ENCODE assay signal across 1 cellular context in genomic region chr11:561148-562003, GRCh38.
TF ChIP-seq lines count a peak whose summit lies in the region.

No MANE protein-coding gene starts in this region.

TF ChIP-seq in HepG2, 621 proteins besides CTCF, POLR2A, EP300 and RAD21 (continued from another document and continues in another):
- TF ChIP-seq, protein P1, sequence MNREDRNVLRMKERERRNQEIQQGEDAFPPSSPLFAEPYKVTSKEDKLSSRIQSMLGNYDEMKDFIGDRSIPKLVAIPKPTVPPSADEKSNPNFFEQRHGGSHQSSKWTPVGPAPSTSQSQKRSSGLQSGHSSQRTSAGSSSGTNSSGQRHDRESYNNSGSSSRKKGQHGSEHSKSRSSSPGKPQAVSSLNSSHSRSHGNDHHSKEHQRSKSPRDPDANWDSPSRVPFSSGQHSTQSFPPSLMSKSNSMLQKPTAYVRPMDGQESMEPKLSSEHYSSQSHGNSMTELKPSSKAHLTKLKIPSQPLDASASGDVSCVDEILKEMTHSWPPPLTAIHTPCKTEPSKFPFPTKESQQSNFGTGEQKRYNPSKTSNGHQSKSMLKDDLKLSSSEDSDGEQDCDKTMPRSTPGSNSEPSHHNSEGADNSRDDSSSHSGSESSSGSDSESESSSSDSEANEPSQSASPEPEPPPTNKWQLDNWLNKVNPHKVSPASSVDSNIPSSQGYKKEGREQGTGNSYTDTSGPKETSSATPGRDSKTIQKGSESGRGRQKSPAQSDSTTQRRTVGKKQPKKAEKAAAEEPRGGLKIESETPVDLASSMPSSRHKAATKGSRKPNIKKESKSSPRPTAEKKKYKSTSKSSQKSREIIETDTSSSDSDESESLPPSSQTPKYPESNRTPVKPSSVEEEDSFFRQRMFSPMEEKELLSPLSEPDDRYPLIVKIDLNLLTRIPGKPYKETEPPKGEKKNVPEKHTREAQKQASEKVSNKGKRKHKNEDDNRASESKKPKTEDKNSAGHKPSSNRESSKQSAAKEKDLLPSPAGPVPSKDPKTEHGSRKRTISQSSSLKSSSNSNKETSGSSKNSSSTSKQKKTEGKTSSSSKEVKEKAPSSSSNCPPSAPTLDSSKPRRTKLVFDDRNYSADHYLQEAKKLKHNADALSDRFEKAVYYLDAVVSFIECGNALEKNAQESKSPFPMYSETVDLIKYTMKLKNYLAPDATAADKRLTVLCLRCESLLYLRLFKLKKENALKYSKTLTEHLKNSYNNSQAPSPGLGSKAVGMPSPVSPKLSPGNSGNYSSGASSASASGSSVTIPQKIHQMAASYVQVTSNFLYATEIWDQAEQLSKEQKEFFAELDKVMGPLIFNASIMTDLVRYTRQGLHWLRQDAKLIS (CRISPR knock-in tag; IDR thresholded peaks at IDR 0.05): no peak
- TF ChIP-seq TOPORS (CRISPR knock-in tag; IDR thresholded peaks at IDR 0.05): no peak
- TF ChIP-seq CCDC6 (CRISPR knock-in tag; IDR thresholded peaks at IDR 0.05): peak; percentile 69; the same call in 1 of the 2 replicates
- no peak for TF ChIP-seq ZNF660 (CRISPR knock-in tag; IDR thresholded peaks at IDR 0.05; ENCODE audit: borderline replicate concordance, low read depth)
- no peak for TF ChIP-seq ZNF777 (CRISPR knock-in tag; IDR thresholded peaks at IDR 0.05)
- TF ChIP-seq ZNF329 (CRISPR knock-in tag; IDR thresholded peaks at IDR 0.05; ENCODE audit: low read depth): no peak
- 0 out of 2 replicates have a peak, but pooled peaks have one; percentile 41 for TF ChIP-seq SALL2 (CRISPR knock-in tag; IDR thresholded peaks at IDR 0.05)
- TF ChIP-seq PRMT3 (CRISPR knock-in tag; IDR thresholded peaks at IDR 0.05; ENCODE audit: borderline replicate concordance, low read depth): no peak
- no peak for TF ChIP-seq SATB2 (CRISPR knock-in tag; IDR thresholded peaks at IDR 0.05)
- peak; percentile 52; the same call in 1 of the 2 replicates for TF ChIP-seq ZKSCAN8 (CRISPR knock-in tag; IDR thresholded peaks at IDR 0.05; ENCODE audit: borderline replicate concordance)
- TF ChIP-seq ZNF570 (CRISPR knock-in tag; IDR thresholded peaks at IDR 0.05; ENCODE audit: borderline replicate concordance): no peak
- TF ChIP-seq ZNF382 (CRISPR knock-in tag; IDR thresholded peaks at IDR 0.05; ENCODE audit: borderline replicate concordance): no peak
- TF ChIP-seq TFE3 (CRISPR knock-in tag; IDR thresholded peaks at IDR 0.05): no peak
- TF ChIP-seq SAFB2 (CRISPR knock-in tag; IDR thresholded peaks at IDR 0.05; ENCODE audit: borderline replicate concordance, low read depth): no peak
- no peak for TF ChIP-seq ZNF83 (CRISPR knock-in tag; IDR thresholded peaks at IDR 0.05; ENCODE audit: borderline replicate concordance)
- TF ChIP-seq ZNF576 (CRISPR knock-in tag; IDR thresholded peaks at IDR 0.05): no peak
- TF ChIP-seq ARID5B (CRISPR knock-in tag; IDR thresholded peaks at IDR 0.05): peak; percentile 27; the same call in 1 of the 2 replicates
- TF ChIP-seq, protein P2, sequence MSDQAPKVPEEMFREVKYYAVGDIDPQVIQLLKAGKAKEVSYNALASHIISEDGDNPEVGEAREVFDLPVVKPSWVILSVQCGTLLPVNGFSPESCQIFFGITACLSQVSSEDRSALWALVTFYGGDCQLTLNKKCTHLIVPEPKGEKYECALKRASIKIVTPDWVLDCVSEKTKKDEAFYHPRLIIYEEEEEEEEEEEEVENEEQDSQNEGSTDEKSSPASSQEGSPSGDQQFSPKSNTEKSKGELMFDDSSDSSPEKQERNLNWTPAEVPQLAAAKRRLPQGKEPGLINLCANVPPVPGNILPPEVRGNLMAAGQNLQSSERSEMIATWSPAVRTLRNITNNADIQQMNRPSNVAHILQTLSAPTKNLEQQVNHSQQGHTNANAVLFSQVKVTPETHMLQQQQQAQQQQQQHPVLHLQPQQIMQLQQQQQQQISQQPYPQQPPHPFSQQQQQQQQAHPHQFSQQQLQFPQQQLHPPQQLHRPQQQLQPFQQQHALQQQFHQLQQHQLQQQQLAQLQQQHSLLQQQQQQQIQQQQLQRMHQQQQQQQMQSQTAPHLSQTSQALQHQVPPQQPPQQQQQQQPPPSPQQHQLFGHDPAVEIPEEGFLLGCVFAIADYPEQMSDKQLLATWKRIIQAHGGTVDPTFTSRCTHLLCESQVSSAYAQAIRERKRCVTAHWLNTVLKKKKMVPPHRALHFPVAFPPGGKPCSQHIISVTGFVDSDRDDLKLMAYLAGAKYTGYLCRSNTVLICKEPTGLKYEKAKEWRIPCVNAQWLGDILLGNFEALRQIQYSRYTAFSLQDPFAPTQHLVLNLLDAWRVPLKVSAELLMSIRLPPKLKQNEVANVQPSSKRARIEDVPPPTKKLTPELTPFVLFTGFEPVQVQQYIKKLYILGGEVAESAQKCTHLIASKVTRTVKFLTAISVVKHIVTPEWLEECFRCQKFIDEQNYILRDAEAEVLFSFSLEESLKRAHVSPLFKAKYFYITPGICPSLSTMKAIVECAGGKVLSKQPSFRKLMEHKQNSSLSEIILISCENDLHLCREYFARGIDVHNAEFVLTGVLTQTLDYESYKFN (CRISPR knock-in tag; conservative IDR thresholded peaks at IDR 0.05): peak; percentile 71
- no peak for TF ChIP-seq ZBTB44 (CRISPR knock-in tag; IDR thresholded peaks at IDR 0.05)
- TF ChIP-seq BCL3 (CRISPR knock-in tag; IDR thresholded peaks at IDR 0.05): no peak
- peak; percentile 33; the same call in 1 of the 2 replicates for TF ChIP-seq MTA1 (CRISPR knock-in tag; IDR thresholded peaks at IDR 0.05; ENCODE audit: borderline replicate concordance)
- no peak for TF ChIP-seq MYNN (CRISPR knock-in tag; IDR thresholded peaks at IDR 0.05; ENCODE audit: low read depth)
- 0 out of 2 replicates have a peak, but pooled peaks have one; percentile 35 for TF ChIP-seq IRF2 (CRISPR knock-in tag; IDR thresholded peaks at IDR 0.05)
- TF ChIP-seq, protein P3, sequence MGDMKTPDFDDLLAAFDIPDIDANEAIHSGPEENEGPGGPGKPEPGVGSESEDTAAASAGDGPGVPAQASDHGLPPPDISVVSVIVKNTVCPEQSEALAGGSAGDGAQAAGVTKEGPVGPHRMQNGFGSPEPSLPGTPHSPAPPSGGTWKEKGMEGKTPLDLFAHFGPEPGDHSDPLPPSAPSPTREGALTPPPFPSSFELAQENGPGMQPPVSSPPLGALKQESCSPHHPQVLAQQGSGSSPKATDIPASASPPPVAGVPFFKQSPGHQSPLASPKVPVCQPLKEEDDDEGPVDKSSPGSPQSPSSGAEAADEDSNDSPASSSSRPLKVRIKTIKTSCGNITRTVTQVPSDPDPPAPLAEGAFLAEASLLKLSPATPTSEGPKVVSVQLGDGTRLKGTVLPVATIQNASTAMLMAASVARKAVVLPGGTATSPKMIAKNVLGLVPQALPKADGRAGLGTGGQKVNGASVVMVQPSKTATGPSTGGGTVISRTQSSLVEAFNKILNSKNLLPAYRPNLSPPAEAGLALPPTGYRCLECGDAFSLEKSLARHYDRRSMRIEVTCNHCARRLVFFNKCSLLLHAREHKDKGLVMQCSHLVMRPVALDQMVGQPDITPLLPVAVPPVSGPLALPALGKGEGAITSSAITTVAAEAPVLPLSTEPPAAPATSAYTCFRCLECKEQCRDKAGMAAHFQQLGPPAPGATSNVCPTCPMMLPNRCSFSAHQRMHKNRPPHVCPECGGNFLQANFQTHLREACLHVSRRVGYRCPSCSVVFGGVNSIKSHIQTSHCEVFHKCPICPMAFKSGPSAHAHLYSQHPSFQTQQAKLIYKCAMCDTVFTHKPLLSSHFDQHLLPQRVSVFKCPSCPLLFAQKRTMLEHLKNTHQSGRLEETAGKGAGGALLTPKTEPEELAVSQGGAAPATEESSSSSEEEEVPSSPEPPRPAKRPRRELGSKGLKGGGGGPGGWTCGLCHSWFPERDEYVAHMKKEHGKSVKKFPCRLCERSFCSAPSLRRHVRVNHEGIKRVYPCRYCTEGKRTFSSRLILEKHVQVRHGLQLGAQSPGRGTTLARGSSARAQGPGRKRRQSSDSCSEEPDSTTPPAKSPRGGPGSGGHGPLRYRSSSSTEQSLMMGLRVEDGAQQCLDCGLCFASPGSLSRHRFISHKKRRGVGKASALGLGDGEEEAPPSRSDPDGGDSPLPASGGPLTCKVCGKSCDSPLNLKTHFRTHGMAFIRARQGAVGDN (CRISPR knock-in tag; IDR thresholded peaks at IDR 0.05): peak; percentile 80
- TF ChIP-seq ZNF260 (CRISPR knock-in tag; IDR thresholded peaks at IDR 0.05; ENCODE audit: borderline replicate concordance, low read depth): no peak
- TF ChIP-seq TBX3 (IDR thresholded peaks at IDR 0.05; ENCODE audit: borderline replicate concordance): no peak
- TF ChIP-seq ONECUT2 (CRISPR knock-in tag; IDR thresholded peaks at IDR 0.05): no peak
- TF ChIP-seq ZNF713 (CRISPR knock-in tag; IDR thresholded peaks at IDR 0.05): no peak
- no peak for TF ChIP-seq ZNF136 (CRISPR knock-in tag; IDR thresholded peaks at IDR 0.05; ENCODE audit: low read depth)
- TF ChIP-seq NR3C1 (CRISPR knock-in tag; IDR thresholded peaks at IDR 0.05): no peak
- TF ChIP-seq MXD4 (CRISPR knock-in tag; IDR thresholded peaks at IDR 0.05): peak; percentile 85
- peak; percentile 75 for TF ChIP-seq ELF1 (CRISPR knock-in tag; IDR thresholded peaks at IDR 0.05)
- peak; percentile 52; the same call in 1 of the 2 replicates for TF ChIP-seq FOXP4 (CRISPR knock-in tag; IDR thresholded peaks at IDR 0.05)
- no peak for TF ChIP-seq ZNF564 (CRISPR knock-in tag; IDR thresholded peaks at IDR 0.05)
- TF ChIP-seq REPIN1 (CRISPR knock-in tag; IDR thresholded peaks at IDR 0.05; ENCODE audit: borderline replicate concordance, low read depth): no peak
- no peak for TF ChIP-seq KDM4B (CRISPR knock-in tag; IDR thresholded peaks at IDR 0.05)
- no peak for TF ChIP-seq ZNF589 (CRISPR knock-in tag; conservative IDR thresholded peaks at IDR 0.05)
